In genomic region chr16:57530531-57531252, GRCh38 we compare ENCODE assay signal across 9 cellular contexts. TPM values are rescaled to one million over a fixed set of nuclear protein-coding genes. Genes with fewer than 3 reads are reported as not detected.
DNase-seq lines count a peak whose midpoint lies in the region; ATAC-seq and TF ChIP-seq lines count a peak whose summit lies in the region.
"Had no signal": no experiment of that assay in that cellular context is flagged by ENCODE, and none has a peak within 500 bp of the region (broad histone marks: within the 10 kb centered on the region; RNA-seq: fewer than 3 reads in every experiment).

No MANE protein-coding gene starts in this region.

- POLR2A ChIA-PET in activated CD8-positive, alpha-beta T cell treated with anti-CD3 and anti-CD28 coated beads, Interleukin-2, amount 10 ng/mL, durations not matched to agents 7 days and 5 days (lab: Charles Lee), result interaction anchor here (0.9 to 2.6 kb wide), 4 partner anchors 10 to 84 kb away, joined by 3 to 12 read pairs (median 4); partner anchors contain the start of genes ADGRG5, CIAPIN1 and COQ9

- H3K9me3 ChIP-seq in upper lobe of left lung (no peaks in the 10 kb centered on the region), SJCRH30 (replicated peaks) (no peaks in the 10 kb centered on the region)

- H3K4me1 Mint-ChIP-seq in activated naive CD4-positive, alpha-beta T cell treated with anti-CD3 and anti-CD28 coated beads, Interleukin-2, amount 50 U/mL, for 24 hours, result peaks cover 63% of the 10 kb centered on the region
- H3K4me1 Mint-ChIP-seq in activated CD8-positive, alpha-beta T cell treated with anti-CD3 and anti-CD28 coated beads, Interleukin-2, amount 10 ng/mL, durations not matched to agents 7 days and 5 days (ENCODE audit: low read depth), result peaks cover 69% of the 10 kb centered on the region
- H3K4me1 Mint-ChIP-seq in memory B cell, result peaks cover 50% of the 10 kb centered on the region

- no peak for ATAC-seq in activated CD8-positive, alpha-beta T cell treated with anti-CD3 and anti-CD28 coated beads, Interleukin-2, amount 10 ng/mL, durations not matched to agents 7 days and 5 days
- ATAC-seq in memory B cell (ENCODE audit: low read depth) (no peak), upper lobe of left lung (ENCODE audit: low FRiP score in 2 of 2) (no peak)

- H3K27ac ChIP-seq in upper lobe of left lung (peak overlapping the region; percentile 62 to 73 (median 71)), SJCRH30 (no peak overlapping the region)

- no peak for TF ChIP-seq EP300 in upper lobe of left lung (IDR thresholded peaks at IDR 0.05)

- H3K36me3 ChIP-seq in upper lobe of left lung, result peaks cover 0 to 5% (median 0%) of the 10 kb centered on the region in 4 donors
- H3K36me3 ChIP-seq in SJCRH30, result no peaks in the 10 kb centered on the region

- DNase-seq in activated naive CD4-positive, alpha-beta T cell (lab: John Stamatoyannopoulos, UW), result no peak
- no peak for DNase-seq in activated CD8-positive, alpha-beta T cell treated with anti-CD3 and anti-CD28 coated beads, Interleukin-2, amount 10 ng/mL, durations not matched to agents 7 days and 5 days
- DNase-seq in memory B cell (ENCODE audit: low spot score in 2 of 2) (no peak), upper lobe of left lung (peak in 1 of 2 donors; percentile 52), superior temporal gyrus (ENCODE audit: extremely low spot score) (no peak), LoVo (ENCODE audit: low spot score) (no peak), SJCRH30 (no peak)

- TF ChIP-seq CTCF in upper lobe of left lung (IDR thresholded peaks at IDR 0.05), result no peak

- CTCF ChIA-PET in activated CD8-positive, alpha-beta T cell treated with anti-CD3 and anti-CD28 coated beads, Interleukin-2, amount 10 ng/mL, durations not matched to agents 7 days and 5 days (lab: Charles Lee), result interaction anchor here (1.0 to 1.4 kb wide), 5 partner anchors 11 to 230 kb away, joined by 4 to 8 read pairs (median 5); no protein-coding TSS in a partner anchor

- H3K27me3 ChIP-seq in upper lobe of left lung (no peaks in the 10 kb centered on the region), SJCRH30 (no peaks in the 10 kb centered on the region)

- H3K9me3 Mint-ChIP-seq in activated naive CD4-positive, alpha-beta T cell treated with anti-CD3 and anti-CD28 coated beads, Interleukin-2, amount 50 U/mL, for 24 hours, result no peaks in the 10 kb centered on the region
- no peaks in the 10 kb centered on the region for H3K9me3 Mint-ChIP-seq in activated CD8-positive, alpha-beta T cell treated with anti-CD3 and anti-CD28 coated beads, Interleukin-2, amount 10 ng/mL, durations not matched to agents 7 days and 5 days (ENCODE audit: insufficient read depth)
- no peaks in the 10 kb centered on the region for H3K9me3 Mint-ChIP-seq in memory B cell

- WGBS in upper lobe of left lung, 2 donors, result 75 to 83% methylated on average over 22 of the region's 22 CpGs

- H3K4me1 ChIP-seq in upper lobe of left lung (peaks cover 47 to 71% (median 53%) of the 10 kb centered on the region in 4 donors), SJCRH30 (peaks cover 8% of the 10 kb centered on the region)

- H3K4me3 Mint-ChIP-seq in activated naive CD4-positive, alpha-beta T cell treated with anti-CD3 and anti-CD28 coated beads, Interleukin-2, amount 50 U/mL, for 24 hours, result peak overlapping the region; percentile 76
- peak overlapping the region; percentile 71 for H3K4me3 Mint-ChIP-seq in activated CD8-positive, alpha-beta T cell treated with anti-CD3 and anti-CD28 coated beads, Interleukin-2, amount 10 ng/mL, durations not matched to agents 7 days and 5 days
- H3K4me3 Mint-ChIP-seq in memory B cell, result peak overlapping the region; percentile 80

- TF ChIP-seq POLR2A in upper lobe of left lung (IDR thresholded peaks at IDR 0.05), result no peak

- H3K36me3 Mint-ChIP-seq in activated naive CD4-positive, alpha-beta T cell treated with anti-CD3 and anti-CD28 coated beads, Interleukin-2, amount 50 U/mL, for 24 hours, result no peaks in the 10 kb centered on the region
- peaks cover 12% of the 10 kb centered on the region for H3K36me3 Mint-ChIP-seq in activated CD8-positive, alpha-beta T cell treated with anti-CD3 and anti-CD28 coated beads, Interleukin-2, amount 10 ng/mL, durations not matched to agents 7 days and 5 days (ENCODE audit: low read depth)
- H3K36me3 Mint-ChIP-seq in memory B cell, result peaks cover 7% of the 10 kb centered on the region

- no peak overlapping the region for H3K4me3 ChIP-seq in upper lobe of left lung
- no peak overlapping the region for H3K4me3 ChIP-seq in SJCRH30

- H3K27me3 Mint-ChIP-seq in activated naive CD4-positive, alpha-beta T cell treated with anti-CD3 and anti-CD28 coated beads, Interleukin-2, amount 50 U/mL, for 24 hours, result no peaks in the 10 kb centered on the region
- no peaks in the 10 kb centered on the region for H3K27me3 Mint-ChIP-seq in activated CD8-positive, alpha-beta T cell treated with anti-CD3 and anti-CD28 coated beads, Interleukin-2, amount 10 ng/mL, durations not matched to agents 7 days and 5 days (ENCODE audit: low read depth)
- no peaks in the 10 kb centered on the region for H3K27me3 Mint-ChIP-seq in memory B cell

- peak overlapping the region; percentile 86 for H3K27ac Mint-ChIP-seq in activated naive CD4-positive, alpha-beta T cell treated with anti-CD3 and anti-CD28 coated beads, Interleukin-2, amount 50 U/mL, for 24 hours
- H3K27ac Mint-ChIP-seq in activated CD8-positive, alpha-beta T cell treated with anti-CD3 and anti-CD28 coated beads, Interleukin-2, amount 10 ng/mL, durations not matched to agents 7 days and 5 days, result peak overlapping the region; percentile 99
- peak overlapping the region; percentile 93 for H3K27ac Mint-ChIP-seq in memory B cell

RNA-seq across cellular contexts. Expression of gene CCDC102A, which starts 5.7 kb away (rescaled TPM):
- 10 to 100 TPM; 16.3 to 18.2 TPM for total RNA-seq in activated CD8-positive, alpha-beta T cell treated with anti-CD3 and anti-CD28 coated beads, Interleukin-2, amount 10 ng/mL, durations not matched to agents 7 days and 5 days
- total RNA-seq in upper lobe of left lung, result 10 to 100 TPM in 5 of 6 donors, 1 to 10 TPM in 1; 8.2 to 41.9 (median 16.5) TPM
- 9.7 and 11.1 TPM in 2 replicates for total RNA-seq in SJCRH30 (2014; rRNA removed; shearing (Covaris generic))

RNA-seq across cellular contexts. Expression of gene ADGRG5, which starts 11.8 kb away (rescaled TPM):
- total RNA-seq in activated CD8-positive, alpha-beta T cell treated with anti-CD3 and anti-CD28 coated beads, Interleukin-2, amount 10 ng/mL, durations not matched to agents 7 days and 5 days, result 10 to 100 TPM; 16.0 to 18.1 TPM
- 1 to 10 TPM in 3 of 6 donors, under 1 TPM in 3; 0.76 to 1.8 (median 0.92) TPM for total RNA-seq in upper lobe of left lung
- total RNA-seq in SJCRH30 (2014; rRNA removed; shearing (Covaris generic)), result not detected in 2 replicates
- total RNA-seq: MCF 10A had no signal

RNA-seq across cellular contexts. Expression of gene DOK4, which starts 44.4 kb away (rescaled TPM):
- 1 to 10 TPM; 4.8 to 6.4 TPM for total RNA-seq in activated CD8-positive, alpha-beta T cell treated with anti-CD3 and anti-CD28 coated beads, Interleukin-2, amount 10 ng/mL, durations not matched to agents 7 days and 5 days
- 10 to 100 TPM; 36.7 to 87.3 (median 54.1) TPM for total RNA-seq in upper lobe of left lung
- total RNA-seq in SJCRH30 (2014; rRNA removed; shearing (Covaris generic)), result 10.4 and 13.0 TPM in 2 replicates

Comparison
In these comparisons a context has a peak if more than half of its experiments do, and no peak if none do; other contexts are left out.
1. RNA of gene ADGRG5, which starts 11.8 kb away (total RNA-seq): 16.0 to 18.1 TPM in activated CD8-positive, alpha-beta T cell treated with anti-CD3 and anti-CD28 coated beads, Interleukin-2, amount 10 ng/mL, durations not matched to agents 7 days and 5 days; 0.76 to 1.8 TPM in upper lobe of left lung and not detected in SJCRH30; every median in the first group is over 4 times any median in the second.
2. Peak in every context shown above with its lines, with median percentiles within 50 percentile points of each other: H3K27ac Mint-ChIP-seq and H3K4me3 Mint-ChIP-seq.